In genomic region chr2:168920504-168921157, GRCh38 we compare ENCODE assay signal across 7 cellular contexts. TPM values are rescaled to one million over a fixed set of nuclear protein-coding genes. Genes with fewer than 3 reads are reported as not detected.
A peak's percentile ranks its signal among the peaks of the same experiment; 100 is the strongest.
DNase-seq lines count a peak whose midpoint lies in the region; ATAC-seq and TF ChIP-seq lines count a peak whose summit lies in the region.

No MANE protein-coding gene starts in this region.

- peak; percentile 41; the same call in 1 of the 3 replicates for TF ChIP-seq CTCF in GM12872 (IDR thresholded peaks at IDR 0.05; ENCODE audit: insufficient read depth, low read depth, low read length)
- peak; percentile 52; the same call in 1 of the 2 replicates for TF ChIP-seq CTCF in LNCaP clone FGC (IDR thresholded peaks at IDR 0.05; ENCODE audit: control insufficient read depth, extremely low read depth, insufficient read depth)
- TF ChIP-seq CTCF in testis (IDR thresholded peaks at IDR 0.05) = peak; percentile 46 to 86 (median 74)

- H3K4me1 ChIP-seq in testis = no peaks in the 10 kb centered on the region

- H3K27ac ChIP-seq in testis = no peak overlapping the region

- H3K36me3 ChIP-seq in testis (ENCODE audit: low read depth, missing control alignments) = no peaks in the 10 kb centered on the region

- H3K4me3 ChIP-seq in LNCaP clone FGC (ENCODE audit: low read depth, low read length) = no peak overlapping the region
- H3K4me3 ChIP-seq in testis = no peak overlapping the region

- no peaks in the 10 kb centered on the region for H3K27me3 ChIP-seq in testis

- no peak for TF ChIP-seq POLR2A in testis (IDR thresholded peaks at IDR 0.05)

- WGBS in testis, 2 donors = 26% methylated on average over 4 of the region's 4 CpGs

- DNase-seq in LNCaP clone FGC (ENCODE audit: low read depth) = peak; percentile 14
- peak; percentile 29 for DNase-seq in foreskin melanocyte
- no peak for DNase-seq in testis
- no peak for DNase-seq in HK-2 (ENCODE audit: unreplicated experiment)

- intact Hi-C loops in testis (cut with DNase I; ENCODE audit: low total_unique reads) = loop anchor here (10.0 kb wide), 2 partner anchors 146 to 576 kb away; no protein-coding TSS in a partner anchor

- peak; percentile 63 for ATAC-seq in SK-N-SH treated with all-trans-retinoic acid at 6 μM for 48 hours
- ATAC-seq in GM19023 (IDR thresholded peaks at IDR 0.05; ENCODE audit: unreplicated experiment) = no peak

- no peaks in the 10 kb centered on the region for H3K9me3 ChIP-seq in testis

TF ChIP-seq in SK-N-SH treated with all-trans-retinoic acid at 6 μM for 48 hours, 23 proteins besides CTCF, POLR2A, EP300 and RAD21:
- TF ChIP-seq SNAI2 (CRISPR knock-in tag; IDR thresholded peaks at IDR 0.05) (no peak), TCF4 (CRISPR knock-in tag; IDR thresholded peaks at IDR 0.05; ENCODE audit: borderline replicate concordance) (no peak), ZFP30 (CRISPR knock-in tag; IDR thresholded peaks at IDR 0.05) (no peak), PPARA (CRISPR knock-in tag; IDR thresholded peaks at IDR 0.05; ENCODE audit: borderline replicate concordance) (no peak), CREB5 (CRISPR knock-in tag; IDR thresholded peaks at IDR 0.05; ENCODE audit: low read depth) (no peak), PATZ1 (CRISPR knock-in tag; IDR thresholded peaks at IDR 0.05; ENCODE audit: borderline replicate concordance) (no peak), BACH2 (CRISPR knock-in tag; IDR thresholded peaks at IDR 0.05; ENCODE audit: borderline replicate concordance) (no peak), ZNF8 (CRISPR knock-in tag; IDR thresholded peaks at IDR 0.05) (no peak), GLIS3 (CRISPR knock-in tag; IDR thresholded peaks at IDR 0.05) (no peak), ARNTL (CRISPR knock-in tag; IDR thresholded peaks at IDR 0.05; ENCODE audit: borderline replicate concordance, low read depth) (no peak), ZC3H10 (CRISPR knock-in tag; IDR thresholded peaks at IDR 0.05) (no peak), TSHZ2 (CRISPR knock-in tag; IDR thresholded peaks at IDR 0.05) (no peak)

RNA-seq across cellular contexts. Expression of gene G6PC2, which starts 19.5 kb away (rescaled TPM):
- 1 to 10 TPM; 1.1 to 2.5 TPM for total RNA-seq in testis
- 2.4 TPM for polyA plus RNA-seq in testis (ENCODE audit: insufficient read depth, low read depth, low replicate concordance)

RNA-seq across cellular contexts. Expression of gene SPC25, which starts 30.4 kb away (rescaled TPM):
- 1 to 10 TPM in 1 of 2 donors, under 1 TPM in 1; 0.99 to 3.7 TPM for total RNA-seq in testis
- polyA plus RNA-seq in testis (ENCODE audit: insufficient read depth, low read depth, low replicate concordance) = 7.3 TPM

Comparison
In these comparisons a context has a peak if more than half of its experiments do, and no peak if none do; other contexts are left out.
1. DNase-seq: peak in LNCaP clone FGC (single experiment) and foreskin melanocyte (single experiment); none in testis (single experiment) and HK-2 (single experiment).
2. Peak in every context shown above with its lines, with median percentiles within 50 percentile points of each other: CTCF ChIP-seq.